8 cellular contexts compared by ENCODE assay signal in genomic region chr6:78611886-78612480, GRCh38.
A peak's percentile ranks its signal among the peaks of the same experiment; 100 is the strongest.
DNase-seq lines count a peak whose midpoint lies in the region; ATAC-seq and TF ChIP-seq lines count a peak whose summit lies in the region.

No MANE protein-coding gene starts in this region.

- DNase-seq in NCI-H748 (lab: John Stamatoyannopoulos, UW; ENCODE audit: unreplicated experiment) = peak; percentile 37
- no peak for DNase-seq in NCI-H748 treated with DMSO at 0.1 percent for 48 hours (lab: John Stamatoyannopoulos, UW)
- peak; percentile 26 for DNase-seq in M059J (ENCODE audit: low read depth)
- DNase-seq in dermis blood vessel endothelial cell = peak; percentile 51
- DNase-seq in testis = no peak
- DNase-seq in activated naive CD8-positive, alpha-beta T cell treated with anti-CD3 and anti-CD28 coated beads, Interleukin-2, amount 50 U/mL, for 24 hours = no peak
- DNase-seq in NCI-H1048 (lab: John Stamatoyannopoulos, UW) = no peak

- no peak overlapping the region for H3K4me3 ChIP-seq in testis

- peak in 2 of 3 experiments; percentile 16 to 69 for TF ChIP-seq CTCF in testis (IDR thresholded peaks at IDR 0.05)

- H3K4me1 Mint-ChIP-seq in activated naive CD8-positive, alpha-beta T cell treated with anti-CD3 and anti-CD28 coated beads, Interleukin-2, amount 50 U/mL, for 24 hours = no peaks in the 10 kb centered on the region

- no peak overlapping the region for H3K27ac ChIP-seq in testis

- no peak overlapping the region for H3K4me3 Mint-ChIP-seq in activated naive CD8-positive, alpha-beta T cell treated with anti-CD3 and anti-CD28 coated beads, Interleukin-2, amount 50 U/mL, for 24 hours

- H3K27ac Mint-ChIP-seq in activated naive CD8-positive, alpha-beta T cell treated with anti-CD3 and anti-CD28 coated beads, Interleukin-2, amount 50 U/mL, for 24 hours = no peak overlapping the region

- H3K36me3 Mint-ChIP-seq in activated naive CD8-positive, alpha-beta T cell treated with anti-CD3 and anti-CD28 coated beads, Interleukin-2, amount 50 U/mL, for 24 hours (ENCODE audit: low read depth) = no peaks in the 10 kb centered on the region

- H3K9me3 ChIP-seq in testis = no peaks in the 10 kb centered on the region

- peaks cover 5% of the 10 kb centered on the region for H3K27me3 Mint-ChIP-seq in activated naive CD8-positive, alpha-beta T cell treated with anti-CD3 and anti-CD28 coated beads, Interleukin-2, amount 50 U/mL, for 24 hours

- no peak for TF ChIP-seq POLR2A in testis (IDR thresholded peaks at IDR 0.05)

- intact Hi-C loops in testis (cut with DNase I; ENCODE audit: low total_unique reads) = no loop called here

- H3K4me1 ChIP-seq in testis = peaks cover 7% of the 10 kb centered on the region

- no peaks in the 10 kb centered on the region for H3K27me3 ChIP-seq in testis

- ATAC-seq in activated naive CD8-positive, alpha-beta T cell treated with anti-CD3 and anti-CD28 coated beads, Interleukin-2, amount 50 U/mL, for 24 hours = no peak
- ATAC-seq in GM18858 (IDR thresholded peaks at IDR 0.05; ENCODE audit: unreplicated experiment) = no peak

- no peaks in the 10 kb centered on the region for H3K9me3 Mint-ChIP-seq in activated naive CD8-positive, alpha-beta T cell treated with anti-CD3 and anti-CD28 coated beads, Interleukin-2, amount 50 U/mL, for 24 hours

- H3K36me3 ChIP-seq in testis (ENCODE audit: low read depth, missing control alignments) = no peaks in the 10 kb centered on the region

- 60 to 61% methylated on average over 4 of the region's 4 CpGs for WGBS in testis, 2 donors

Comparison
In these comparisons a context has a peak if more than half of its experiments do, and no peak if none do; other contexts are left out.
1. DNase-seq: peak in NCI-H748 (single experiment), M059J (single experiment) and dermis blood vessel endothelial cell (single experiment); none in NCI-H748 treated with DMSO at 0.1 percent for 48 hours (single experiment), testis (single experiment), activated naive CD8-positive, alpha-beta T cell treated with anti-CD3 and anti-CD28 coated beads, Interleukin-2, amount 50 U/mL, for 24 hours (single experiment) and NCI-H1048 (single experiment).